In genomic region chr1:22204989-22205913, GRCh38 we compare ENCODE assay signal across 19 cellular contexts.
DNase-seq lines count a peak whose midpoint lies in the region; ATAC-seq, FAIRE-seq and TF ChIP-seq lines count a peak whose summit lies in the region.
"Had no signal": no experiment of that assay in that cellular context is flagged by ENCODE, and none has a peak within 500 bp of the region (broad histone marks: within the 10 kb centered on the region; RNA-seq: fewer than 3 reads in every experiment).

No MANE protein-coding gene starts in this region.

- TF ChIP-seq CTCF in liver (IDR thresholded peaks at IDR 0.05; ENCODE audit: low read depth, low read length, missing input control): no peak
- TF ChIP-seq CTCF in HepG2 (CRISPR knock-in tag; IDR thresholded peaks at IDR 0.05): no peak
- no peak for TF ChIP-seq CTCF in VCaP (conservative IDR thresholded peaks at IDR 0.05)
- no peak for TF ChIP-seq CTCF in kidney (IDR thresholded peaks at IDR 0.05; ENCODE audit: borderline replicate concordance, extremely low read depth, insufficient read depth)
- TF ChIP-seq CTCF in glutamatergic neuron (IDR thresholded peaks at IDR 0.05; ENCODE audit: partially characterized antibody, unreplicated experiment): no peak

- FAIRE-seq in HepG2 (lab: Jason Lieb, UNC) (no peak), kidney (lab: Jason Lieb, UNC) (no peak)
- FAIRE-seq: astrocyte, frontal cortex had no signal

- 43% methylated on average over 15 of the region's 15 CpGs for WGBS in liver
- 14% methylated on average over 15 of the region's 15 CpGs for WGBS in HepG2 (ENCODE audit: low lambda C conversion rate)

- no peaks in the 10 kb centered on the region for H3K9me3 Mint-ChIP-seq in glutamatergic neuron (ENCODE audit: unreplicated experiment)
- H3K9me3 Mint-ChIP-seq: activated CD4-positive, alpha-beta memory T cell treated with anti-CD3 and anti-CD28 coated beads for 36 hours; HFFc6; stimulated activated naive CD8-positive, alpha-beta T cell treated with anti-CD3 and anti-CD28 coated beads, Interleukin-15, Interleukin-2, amounts not matched to agents 100 ng/mL and 50 ng/mL, for 24 hours had no signal

- no peaks in the 10 kb centered on the region for H3K36me3 Mint-ChIP-seq in glutamatergic neuron (ENCODE audit: unreplicated experiment)
- H3K36me3 Mint-ChIP-seq: activated CD4-positive, alpha-beta memory T cell treated with anti-CD3 and anti-CD28 coated beads for 36 hours had no signal

- intact Hi-C loops in HepG2 (cut with micrococcal nuclease; ENCODE audit: unreplicated experiment): no loop called here
- intact Hi-C loops in kidney (cut with DNase I): no loop called here

- H2AFZ ChIP-seq in HepG2 (ENCODE audit: low read length): no peak overlapping the region

- POLR2A ChIA-PET in HepG2 (lab: Yijun Ruan, JAX): no interaction called here

- H3K9ac ChIP-seq in liver (ENCODE audit: low read depth in 1 of 2, low read length in 2 of 2) (no peak overlapping the region), HepG2 (ENCODE audit: insufficient read depth, low read depth, low read length) (no peak overlapping the region), kidney (ENCODE audit: low read length in 2 of 2) (no peak overlapping the region)

- no TSS peak for BruUV-seq in HepG2 (replicated peaks; lab: Mats Ljungman, UMichigan)

- no peak overlapping the region for H3K4me2 ChIP-seq in HepG2 (ENCODE audit: low read depth, low read length)
- H3K4me2 ChIP-seq: smooth muscle cell had no signal

- no peak overlapping the region for H3K4me3 Mint-ChIP-seq in glutamatergic neuron (ENCODE audit: unreplicated experiment)
- H3K4me3 Mint-ChIP-seq: activated CD4-positive, alpha-beta memory T cell treated with anti-CD3 and anti-CD28 coated beads for 36 hours; HFFc6; stimulated activated naive CD8-positive, alpha-beta T cell treated with anti-CD3 and anti-CD28 coated beads, Interleukin-15, Interleukin-2, amounts not matched to agents 100 ng/mL and 50 ng/mL, for 24 hours had no signal

- H3K27me3 Mint-ChIP-seq in glutamatergic neuron (ENCODE audit: unreplicated experiment): peaks cover 8% of the 10 kb centered on the region

- TF ChIP-seq EP300 in HepG2 (IDR thresholded peaks at IDR 0.05; ENCODE audit: low read depth in 2 of 2, low read length in 2 of 2) (no peak), HepG2 (CRISPR knock-in tag; IDR thresholded peaks at IDR 0.05; ENCODE audit: borderline replicate concordance) (no peak)

- TF ChIP-seq RAD21 in liver (IDR thresholded peaks at IDR 0.05) (no peak), HepG2 (CRISPR knock-in tag; IDR thresholded peaks at IDR 0.05) (no peak)

- H4K20me1 ChIP-seq in HepG2 (ENCODE audit: insufficient read depth, low read length): no peaks in the 10 kb centered on the region

- in situ Hi-C loops in HepG2 (cut with HindIII; ENCODE audit: extremely low pct_ligation_motif_present, low pct_unique_long_range_greater_than_20kb): no loop called here

- no peak overlapping the region for H3K27ac Mint-ChIP-seq in glutamatergic neuron (ENCODE audit: unreplicated experiment)
- H3K27ac Mint-ChIP-seq: activated CD4-positive, alpha-beta memory T cell treated with anti-CD3 and anti-CD28 coated beads for 36 hours; HFFc6; stimulated activated naive CD8-positive, alpha-beta T cell treated with anti-CD3 and anti-CD28 coated beads, Interleukin-15, Interleukin-2, amounts not matched to agents 100 ng/mL and 50 ng/mL, for 24 hours had no signal

- H3K4me1 ChIP-seq in liver (ENCODE audit: control insufficient read depth in 4 of 4, insufficient read depth in 4 of 4, low read length in 3 of 4): peaks cover 0 to 4% (median 0%) of the 10 kb centered on the region in 4 donors
- H3K4me1 ChIP-seq in HepG2 (ENCODE audit: insufficient read depth, low read length): no peaks in the 10 kb centered on the region
- peaks cover 0 to 4% of the 10 kb centered on the region in 2 donors for H3K4me1 ChIP-seq in kidney (ENCODE audit: control insufficient read depth in 1 of 2, insufficient read depth in 1 of 2, low read depth in 1 of 2, low read length in 2 of 2)
- H3K4me1 ChIP-seq: SJSA1 had no signal

- CTCF ChIA-PET in HepG2 (lab: Yijun Ruan, JAX; ENCODE audit: low intra/inter-chr PET ratio, low total read pairs): no interaction called here

- no peak overlapping the region for H3K27ac ChIP-seq in liver (ENCODE audit: low read depth in 1 of 2, low read length in 2 of 2)
- H3K27ac ChIP-seq in HepG2 (ENCODE audit: extremely low read length, insufficient read depth, low read length): no peak overlapping the region
- H3K27ac ChIP-seq in VCaP: peak overlapping the region; percentile 14; the same call in 1 of the 2 replicates
- H3K27ac ChIP-seq in kidney (ENCODE audit: low read depth in 2 of 2, low read length in 2 of 2): no peak overlapping the region
- H3K27ac ChIP-seq: ovary, SJSA1 had no signal

- H3K27me3 ChIP-seq in liver (ENCODE audit: control insufficient read depth in 4 of 4, insufficient read depth in 4 of 4, low read length in 3 of 4): peaks cover 0 to 18% (median 3%) of the 10 kb centered on the region in 4 donors
- peaks cover 14 to 56% of the 10 kb centered on the region in 2 experiments; a peak in 3 of 5 replicates for H3K27me3 ChIP-seq in HepG2 (ENCODE audit: control insufficient read depth in 1 of 2, insufficient read depth in 2 of 2, low read length in 2 of 2)
- H3K27me3 ChIP-seq: ovary had no signal

- ATAC-seq in HepG2 (no peak), GM18511 (IDR thresholded peaks at IDR 0.05; ENCODE audit: unreplicated experiment) (no peak)

- no peaks in the 10 kb centered on the region for H3K79me2 ChIP-seq in HepG2 (ENCODE audit: insufficient read depth, low read length)

- H3K4me1 Mint-ChIP-seq in glutamatergic neuron (ENCODE audit: low read depth, unreplicated experiment): peaks cover 6% of the 10 kb centered on the region

- H3K9me3 ChIP-seq in liver (ENCODE audit: control insufficient read depth in 4 of 4, low read length in 3 of 4) (peaks cover 0 to 2% (median 0%) of the 10 kb centered on the region in 4 donors), HepG2 (ENCODE audit: low read length) (no peaks in the 10 kb centered on the region), kidney (ENCODE audit: control insufficient read depth in 1 of 2, low read length in 2 of 2) (no peaks in the 10 kb centered on the region)
- H3K9me3 ChIP-seq: ovary, SJSA1 had no signal

- TF ChIP-seq POLR2A in HepG2 (IDR thresholded peaks at IDR 0.05; ENCODE audit: insufficient read depth in 1 of 2, low read depth in 2 of 2, low read length in 2 of 2): no peak

- H3K4me3 ChIP-seq in liver (ENCODE audit: low read depth in 1 of 3, low read length in 3 of 3): no peak overlapping the region
- H3K4me3 ChIP-seq in HepG2 (replicated peaks in 1 of 3; ENCODE audit: insufficient read depth in 1 of 3, low read depth in 2 of 3, low read length in 3 of 3): no peak overlapping the region
- no peak overlapping the region for H3K4me3 ChIP-seq in kidney (ENCODE audit: low read length in 2 of 2)
- H3K4me3 ChIP-seq: ovary, SJSA1, smooth muscle cell had no signal

- no peaks in the 10 kb centered on the region for H3K36me3 ChIP-seq in liver (ENCODE audit: control insufficient read depth in 4 of 4, insufficient read depth in 3 of 4, low read depth in 1 of 4, low read length in 3 of 4)
- H3K36me3 ChIP-seq in HepG2 (replicated peaks in 1 of 2; ENCODE audit: control insufficient read depth in 1 of 2, insufficient read depth in 2 of 2, low read length in 2 of 2): no peaks in the 10 kb centered on the region
- no peaks in the 10 kb centered on the region for H3K36me3 ChIP-seq in kidney (ENCODE audit: control insufficient read depth in 1 of 2, insufficient read depth in 2 of 2, low read length in 2 of 2)
- H3K36me3 ChIP-seq: ovary, SJSA1 had no signal

- DNase-seq in HepG2 (ENCODE audit: low spot score) (no peak), kidney (peak; percentile 83), ureter (ENCODE audit: low spot score) (peak; percentile 71), pons (ENCODE audit: low spot score) (no peak), glutamatergic neuron (no peak)
- DNase-seq: activated CD4-positive, alpha-beta memory T cell treated with anti-CD3 and anti-CD28 coated beads for 36 hours; effector CD8-positive, alpha-beta T cell; HFFc6; MM.1S; NCI-H2171 had no signal

TF ChIP-seq in liver, 16 proteins besides CTCF, POLR2A, EP300 and RAD21:
- TF ChIP-seq EGR1 (IDR thresholded peaks at IDR 0.05; ENCODE audit: low read depth in 2 of 2) (no peak), NR2F2 (IDR thresholded peaks at IDR 0.05) (peak; percentile 24)

TF ChIP-seq in HepG2, 621 proteins besides CTCF, POLR2A, EP300 and RAD21 (continues in another document):
- TF ChIP-seq, protein P1, sequence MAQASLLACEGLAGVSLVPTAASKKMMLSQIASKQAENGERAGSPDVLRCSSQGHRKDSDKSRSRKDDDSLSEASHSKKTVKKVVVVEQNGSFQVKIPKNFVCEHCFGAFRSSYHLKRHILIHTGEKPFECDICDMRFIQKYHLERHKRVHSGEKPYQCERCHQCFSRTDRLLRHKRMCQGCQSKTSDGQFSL (CRISPR knock-in tag; IDR thresholded peaks at IDR 0.05): no peak
- TF ChIP-seq ZNF101 (CRISPR knock-in tag; IDR thresholded peaks at IDR 0.05; ENCODE audit: borderline replicate concordance, low read depth): no peak
- TF ChIP-seq, protein P2, sequence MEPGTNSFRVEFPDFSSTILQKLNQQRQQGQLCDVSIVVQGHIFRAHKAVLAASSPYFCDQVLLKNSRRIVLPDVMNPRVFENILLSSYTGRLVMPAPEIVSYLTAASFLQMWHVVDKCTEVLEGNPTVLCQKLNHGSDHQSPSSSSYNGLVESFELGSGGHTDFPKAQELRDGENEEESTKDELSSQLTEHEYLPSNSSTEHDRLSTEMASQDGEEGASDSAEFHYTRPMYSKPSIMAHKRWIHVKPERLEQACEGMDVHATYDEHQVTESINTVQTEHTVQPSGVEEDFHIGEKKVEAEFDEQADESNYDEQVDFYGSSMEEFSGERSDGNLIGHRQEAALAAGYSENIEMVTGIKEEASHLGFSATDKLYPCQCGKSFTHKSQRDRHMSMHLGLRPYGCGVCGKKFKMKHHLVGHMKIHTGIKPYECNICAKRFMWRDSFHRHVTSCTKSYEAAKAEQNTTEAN (CRISPR knock-in tag; conservative IDR thresholded peaks at IDR 0.05): no peak
- no peak for TF ChIP-seq PRMT3 (CRISPR knock-in tag; IDR thresholded peaks at IDR 0.05; ENCODE audit: borderline replicate concordance, low read depth)
- no peak for TF ChIP-seq PRPF4 (IDR thresholded peaks at IDR 0.05; ENCODE audit: low read depth, low read length, poor library complexity, severe bottlenecking)

Comparison
In these comparisons a context has a peak if more than half of its experiments do, and no peak if none do; other contexts are left out.
1. DNase-seq: peak in kidney (single experiment) and ureter (single experiment); none in HepG2 (single experiment), pons (single experiment) and glutamatergic neuron (single experiment).